21 cellular contexts compared by ENCODE assay signal in the genomic region with DNA sequence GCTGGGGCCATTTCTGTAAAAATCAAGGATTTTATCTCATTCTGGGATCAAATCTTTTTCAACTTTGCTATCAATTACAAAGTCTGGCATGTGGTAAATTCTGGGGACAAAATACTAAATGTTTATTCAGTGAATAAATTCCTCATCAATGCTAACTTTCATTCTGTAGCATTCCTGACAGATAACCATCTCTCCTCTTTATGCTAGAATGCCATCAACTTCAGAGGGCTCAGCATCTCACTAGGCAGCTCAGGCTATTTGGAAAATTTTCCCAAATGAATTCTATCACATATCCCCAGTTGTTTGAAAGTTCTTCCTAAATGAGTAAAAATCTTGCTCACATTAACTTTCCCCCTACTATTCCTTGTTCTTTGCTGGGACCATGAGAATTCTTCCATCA.
"Had no signal": no experiment of that assay in that cellular context is flagged by ENCODE, and none has a peak within 500 bp of the region (broad histone marks: within the 10 kb centered on the region; RNA-seq: fewer than 3 reads in every experiment).

No MANE protein-coding gene starts in this region.

- H3K9me3 ChIP-seq: colonic mucosa, esophagus squamous epithelium, gastrocnemius medialis, heart right ventricle, left lung, lower lobe of right lung had no signal

- H3K36me3 ChIP-seq: colonic mucosa, esophagus squamous epithelium, gastrocnemius medialis, heart right ventricle, left lung, lower lobe of right lung had no signal

- H3K27me3 ChIP-seq: colonic mucosa, esophagus squamous epithelium, gastrocnemius medialis, heart right ventricle, left lung had no signal

- H3K27ac ChIP-seq: colonic mucosa, epithelial cell of prostate, esophagus squamous epithelium, gastrocnemius medialis, heart right ventricle, left lung, lower lobe of right lung had no signal

- ATAC-seq: effector memory CD8-positive, alpha-beta T cell; esophagus mucosa; gastrocnemius medialis; heart right ventricle; left cardiac atrium; left lung; left ventricle myocardium superior; lower lobe of right lung had no signal

- H3K4me3 ChIP-seq: colonic mucosa, esophagus squamous epithelium, gastrocnemius medialis, heart right ventricle, left lung, lower lobe of right lung had no signal

- DNase-seq: colonic mucosa; cortex of kidney; effector CD8-positive, alpha-beta T cell; effector memory CD8-positive, alpha-beta T cell; endodermal cell; erythroblast; esophagus squamous epithelium; foreskin fibroblast; foreskin melanocyte; gastrocnemius medialis; glutamatergic neuron; heart right ventricle; hippocampal formation; left cardiac atrium; left lung; left ventricle myocardium superior; lower lobe of right lung; mesenchymal stem cell; midbrain had no signal

- H3K4me1 ChIP-seq: colonic mucosa, esophagus squamous epithelium, gastrocnemius medialis, heart right ventricle, left lung, lower lobe of right lung had no signal
